ENCODE assay signal across 1 cellular context in the genomic region with DNA sequence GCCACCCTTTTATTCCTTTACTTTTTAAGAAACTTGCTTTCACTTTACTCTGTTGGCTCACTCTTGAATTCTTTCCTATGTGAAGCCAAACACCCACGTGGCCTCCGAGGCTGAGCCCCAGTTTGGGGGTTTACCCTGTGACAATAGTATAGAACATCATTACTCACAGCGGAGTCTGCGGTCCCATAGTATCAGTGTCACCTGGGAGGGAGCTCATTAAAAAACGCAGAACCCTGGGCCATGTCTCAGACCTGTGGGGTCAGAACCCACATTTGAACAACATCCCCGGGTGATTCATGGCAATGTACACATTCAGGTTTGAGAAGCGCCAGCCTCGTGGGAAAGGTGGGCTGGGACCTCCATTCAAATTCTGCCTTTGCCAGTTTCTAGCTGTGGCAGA.
TF ChIP-seq lines count a peak whose summit lies in the region.

No MANE protein-coding gene starts in this region.

TF ChIP-seq in GM23338, 12 proteins besides CTCF, POLR2A, EP300 and RAD21 (continued from another document):
- TF ChIP-seq REST (IDR thresholded peaks at IDR 0.05; ENCODE audit: unreplicated experiment) (no peak), ZNF331 (CRISPR knock-in tag; IDR thresholded peaks at IDR 0.05; ENCODE audit: low read depth) (no peak), ZNF114 (CRISPR knock-in tag; IDR thresholded peaks at IDR 0.05) (no peak)
TF ChIP-seq in GM23338: peak in this region for 0.
